Comparison of ENCODE assay signal across 5 cellular contexts in genomic region chr5:4866817-4867216, GRCh38.
"Had no signal": no experiment of that assay in that cellular context is flagged by ENCODE, and none has a peak within 500 bp of the region (broad histone marks: within the 10 kb centered on the region; RNA-seq: fewer than 3 reads in every experiment).

No MANE protein-coding gene starts in this region.

- ATAC-seq: HepG2, K562 had no signal

- H3K4me3 ChIP-seq: K562 had no signal

- H3K27ac ChIP-seq: HL-60 had no signal

- FAIRE-seq: HepG2, K562 had no signal

- DNase-seq: IMR-90, KBM-7 had no signal
